ENCODE assay signal across 33 cellular contexts in the genomic region with DNA sequence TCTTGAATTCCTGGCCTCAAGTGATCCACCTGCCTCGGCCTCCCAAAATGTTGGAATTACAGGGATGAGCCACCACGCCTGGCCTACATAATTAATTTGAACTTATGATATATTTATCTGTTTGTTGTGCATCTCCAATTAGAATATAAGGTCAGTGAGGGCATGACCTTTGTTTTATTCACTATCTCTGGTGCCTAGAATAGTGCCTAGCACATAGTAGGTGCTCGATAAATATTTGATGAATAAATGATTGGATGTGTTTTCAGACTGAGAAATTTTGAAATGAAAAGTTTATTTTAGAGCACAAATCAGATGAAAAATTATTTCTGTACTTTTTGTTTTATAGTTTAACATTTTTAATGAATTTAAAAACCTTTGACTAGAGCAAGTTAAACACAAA. TPM values are rescaled to one million over a fixed set of nuclear protein-coding genes. Genes with fewer than 3 reads are reported as not detected.
DNase-seq lines count a peak whose midpoint lies in the region; ATAC-seq, FAIRE-seq and TF ChIP-seq lines count a peak whose summit lies in the region.
"Had no signal": no experiment of that assay in that cellular context is flagged by ENCODE, and none has a peak within 500 bp of the region (broad histone marks: within the 10 kb centered on the region; RNA-seq: fewer than 3 reads in every experiment).

No MANE protein-coding gene starts in this region.

- WGBS in HepG2 (ENCODE audit: low lambda C conversion rate) = 17% methylated on average over 3 of the region's 3 CpGs
- 61% methylated on average over 2 of the region's 3 CpGs for WGBS in right lobe of liver (ENCODE audit: insufficient coverage, low coverage, low lambda C conversion rate, missing lambda C conversion rate)
- 22% methylated on average over 3 of the region's 3 CpGs for WGBS in K562 (ENCODE audit: insufficient coverage, low coverage, missing lambda C conversion rate)

- H3K9ac ChIP-seq in HepG2 (ENCODE audit: insufficient read depth, low read depth, low read length) = no peak overlapping the region
- H3K9ac ChIP-seq in K562 (ENCODE audit: insufficient read depth in 1 of 2, low read depth in 2 of 2, low read length in 2 of 2) = no peak overlapping the region
- H3K9ac ChIP-seq: BLaER1; BLaER1 treated with 17β-estradiol and CSF1 and Interleukin-3, amounts not matched to agents 10 nM and 100 nM had no signal

- CTCF ChIA-PET in HepG2 (lab: Yijun Ruan, JAX; ENCODE audit: low intra/inter-chr PET ratio, low total read pairs) = no interaction called here
- CTCF ChIA-PET in K562 (lab: Yijun Ruan, JAX; ENCODE audit: low intra/inter-chr PET ratio) = no interaction called here

- H3K27ac ChIP-seq in HepG2 (ENCODE audit: extremely low read length, insufficient read depth, low read length) (no peak overlapping the region), right lobe of liver (no peak overlapping the region), RWPE2 (ENCODE audit: poor library complexity, severe bottlenecking) (no peak overlapping the region), K562 (ENCODE audit: extremely low read depth, low read depth, low read length) (no peak overlapping the region)
- H3K27ac ChIP-seq: 22Rv1; A549; BLaER1; BLaER1 treated with 17β-estradiol and CSF1 and Interleukin-3, amounts not matched to agents 10 nM and 100 nM; C4-2B had no signal

- no peak for FAIRE-seq in HepG2 (lab: Jason Lieb, UNC)
- no peak for FAIRE-seq in K562 (lab: Jason Lieb, UNC)
- FAIRE-seq: A204.1, A549, D721Med had no signal

- DNase-seq in HepG2 (ENCODE audit: low spot score) (no peak), right lobe of liver (no peak), RWPE2 (ENCODE audit: low spot score) (peak; percentile 1), K562 (ENCODE audit: extremely low read depth in 1 of 4, low spot score in 3 of 4) (no peak)
- DNase-seq: 8988T; ACHN; AML-193; BE2C; C1 segment of cervical spinal cord; Calu3; CD4-positive, alpha-beta memory T cell; CD4-positive, alpha-beta T cell; CD4-positive, CD25-positive, alpha-beta regulatory T cell; CD8-positive, alpha-beta memory T cell; CD8-positive, alpha-beta T cell; COR-L47; DMS 273 treated with DMSO at 0.1 percent for 48 hours; DMS153; DMS53; DMS79; DMS79 treated with DMSO at 0.1 percent for 48 hours; DND-41; EL had no signal

- H3K9me1 ChIP-seq in K562 (ENCODE audit: control insufficient read depth, insufficient read depth, low read length) = no peaks in the 10 kb centered on the region

- intact Hi-C loops in HepG2 (cut with micrococcal nuclease; ENCODE audit: unreplicated experiment) = no loop called here
- intact Hi-C loops in right lobe of liver (cut with DNase I) = no loop called here
- intact Hi-C loops in K562 (cut with micrococcal nuclease) = no loop called here

- no peak for TF ChIP-seq CTCF in HepG2 (CRISPR knock-in tag; IDR thresholded peaks at IDR 0.05)
- TF ChIP-seq CTCF in right lobe of liver (IDR thresholded peaks at IDR 0.05) = no peak
- TF ChIP-seq CTCF in RWPE2 (IDR thresholded peaks at IDR 0.05; ENCODE audit: poor library complexity, severe bottlenecking) = no peak
- TF ChIP-seq CTCF in K562 (IDR thresholded peaks at IDR 0.05 in 2 of 3, conservative IDR thresholded peaks at IDR 0.05 in 1 of 3; ENCODE audit: insufficient read depth in 2 of 3, low read depth in 1 of 3, low read length in 3 of 3) = no peak

- TF ChIP-seq POLR2A in HepG2 (IDR thresholded peaks at IDR 0.05; ENCODE audit: insufficient read depth in 1 of 2, low read depth in 2 of 2, low read length in 2 of 2) (no peak), right lobe of liver (IDR thresholded peaks at IDR 0.05) (no peak), K562 (conservative IDR thresholded peaks at IDR 0.05) (no peak)

- no peak overlapping the region for H3K4me3 ChIP-seq in HepG2 (replicated peaks in 1 of 3; ENCODE audit: insufficient read depth in 1 of 3, low read depth in 2 of 3, low read length in 3 of 3)
- H3K4me3 ChIP-seq in right lobe of liver = no peak overlapping the region
- H3K4me3 ChIP-seq in RWPE2 (ENCODE audit: severe bottlenecking) = no peak overlapping the region
- H3K4me3 ChIP-seq in K562 = no peak overlapping the region
- H3K4me3 ChIP-seq: A549; BLaER1; BLaER1 treated with 17β-estradiol and CSF1 and Interleukin-3, amounts not matched to agents 10 nM and 100 nM had no signal

- H3K9me3 ChIP-seq in HepG2 (ENCODE audit: low read length) (no peaks in the 10 kb centered on the region), right lobe of liver (no peaks in the 10 kb centered on the region), RWPE2 (ENCODE audit: severe bottlenecking) (peaks cover 3% of the 10 kb centered on the region), K562 (replicated peaks; ENCODE audit: control insufficient read depth, insufficient read depth, low read depth, low read length) (no peaks in the 10 kb centered on the region)
- H3K9me3 ChIP-seq: A549; BE2C; BLaER1; BLaER1 treated with 17β-estradiol and CSF1 and Interleukin-3, amounts not matched to agents 10 nM and 100 nM; Caco-2 had no signal

- H4K20me1 ChIP-seq in HepG2 (ENCODE audit: insufficient read depth, low read length) (no peaks in the 10 kb centered on the region), K562 (replicated peaks; ENCODE audit: control insufficient read depth, insufficient read depth, low read length) (no peaks in the 10 kb centered on the region)
- H4K20me1 ChIP-seq: BLaER1; BLaER1 treated with 17β-estradiol and CSF1 and Interleukin-3, amounts not matched to agents 10 nM and 100 nM had no signal

- POLR2A ChIA-PET in HepG2 (lab: Yijun Ruan, JAX) (no interaction called here), K562 (lab: Yijun Ruan, JAX) (interaction anchor here (3.7 kb wide), 1 partner anchor 12 kb away, joined by 17 read pairs; no protein-coding TSS in a partner anchor)

- in situ Hi-C loops in HepG2 (cut with HindIII; ENCODE audit: extremely low pct_ligation_motif_present, low pct_unique_long_range_greater_than_20kb) = no loop called here
- in situ Hi-C loops in K562 (cut with MboI) = no loop called here

- H3K36me3 ChIP-seq in HepG2 (replicated peaks in 1 of 2; ENCODE audit: control insufficient read depth in 1 of 2, insufficient read depth in 2 of 2, low read length in 2 of 2) (no peaks in the 10 kb centered on the region), right lobe of liver (no peaks in the 10 kb centered on the region), RWPE2 (ENCODE audit: low read depth) (no peaks in the 10 kb centered on the region), K562 (ENCODE audit: control insufficient read depth, insufficient read depth, low read length) (no peaks in the 10 kb centered on the region)
- H3K36me3 ChIP-seq: BE2C; BLaER1; BLaER1 treated with 17β-estradiol and CSF1 and Interleukin-3, amounts not matched to agents 10 nM and 100 nM had no signal

- H3K4me2 ChIP-seq in HepG2 (ENCODE audit: low read depth, low read length) = no peak overlapping the region
- H3K4me2 ChIP-seq in K562 (ENCODE audit: insufficient read depth, low read length) = no peak overlapping the region
- H3K4me2 ChIP-seq: A549; BLaER1; BLaER1 treated with 17β-estradiol and CSF1 and Interleukin-3, amounts not matched to agents 10 nM and 100 nM had no signal

- H3K79me2 ChIP-seq in HepG2 (ENCODE audit: insufficient read depth, low read length) (no peaks in the 10 kb centered on the region), K562 (ENCODE audit: control insufficient read depth, insufficient read depth, low read length) (no peaks in the 10 kb centered on the region)

- BruUV-seq in HepG2 (replicated peaks; lab: Mats Ljungman, UMichigan) (no TSS peak), K562 (replicated peaks; lab: Mats Ljungman, UMichigan) (no TSS peak)

- TF ChIP-seq EP300 in HepG2 (IDR thresholded peaks at IDR 0.05; ENCODE audit: low read depth in 2 of 2, low read length in 2 of 2) (no peak), HepG2 (CRISPR knock-in tag; IDR thresholded peaks at IDR 0.05; ENCODE audit: borderline replicate concordance) (no peak), K562 (IDR thresholded peaks at IDR 0.05; ENCODE audit: low read length) (no peak)

- H3K27me3 ChIP-seq in HepG2 (ENCODE audit: control insufficient read depth in 1 of 2, insufficient read depth in 2 of 2, low read length in 2 of 2) = peaks cover 2 to 30% of the 10 kb centered on the region in 2 experiments
- H3K27me3 ChIP-seq in right lobe of liver = no peaks in the 10 kb centered on the region
- no peaks in the 10 kb centered on the region for H3K27me3 ChIP-seq in RWPE2 (ENCODE audit: insufficient read depth, poor library complexity, severe bottlenecking)
- no peaks in the 10 kb centered on the region; a peak in 1 of 5 replicates for H3K27me3 ChIP-seq in K562 (ENCODE audit: control insufficient read depth in 2 of 2, insufficient read depth in 2 of 2, low read length in 2 of 2)
- H3K27me3 ChIP-seq: BE2C; BLaER1; BLaER1 treated with 17β-estradiol and CSF1 and Interleukin-3, amounts not matched to agents 10 nM and 100 nM had no signal

- no peak overlapping the region for H2AFZ ChIP-seq in HepG2 (ENCODE audit: low read length)
- no peak overlapping the region for H2AFZ ChIP-seq in K562 (ENCODE audit: low read depth, low read length)

- H3K4me1 ChIP-seq in HepG2 (ENCODE audit: insufficient read depth, low read length) = peaks cover 13% of the 10 kb centered on the region
- no peaks in the 10 kb centered on the region for H3K4me1 ChIP-seq in right lobe of liver
- H3K4me1 ChIP-seq in RWPE2 (ENCODE audit: insufficient read depth, poor library complexity, severe bottlenecking) = no peaks in the 10 kb centered on the region
- peaks cover 0 to 4% of the 10 kb centered on the region in 2 experiments; a peak in 1 of 5 replicates for H3K4me1 ChIP-seq in K562 (replicated peaks in 1 of 2; ENCODE audit: control insufficient read depth in 2 of 2, insufficient read depth in 2 of 2, low read length in 2 of 2)
- H3K4me1 ChIP-seq: A549, BE2C, Caco-2 had no signal

- ATAC-seq in HepG2 (no peak), right lobe of liver (no peak), RWPE2 (ENCODE audit: low read depth) (no peak), K562 (no peak), GM21360 (IDR thresholded peaks at IDR 0.05; ENCODE audit: unreplicated experiment) (no peak), GM21528 (IDR thresholded peaks at IDR 0.05; ENCODE audit: low FRiP score, unreplicated experiment) (no peak)
- ATAC-seq: A549; CD8-positive, alpha-beta T cell had no signal

- TF ChIP-seq RAD21 in HepG2 (CRISPR knock-in tag; IDR thresholded peaks at IDR 0.05) (no peak), K562 (CRISPR knock-in tag; conservative IDR thresholded peaks at IDR 0.05 in 1 of 2, IDR thresholded peaks at IDR 0.05 in 1 of 2) (no peak)

RNA-seq across cellular contexts. Expression of a gene that starts 19.4 kb away (rescaled TPM):
- total RNA-seq in HepG2 (2016; rRNA removed; fragmentation: Illumina TruSeq; extraction: Trizol) (34.1 and 68.1 TPM in 2 replicates), right lobe of liver (100 to 1,000 TPM in 5 of 6 experiments, 10 to 100 TPM in 1; 91.3 to 571 (median 132) TPM), K562 (2014; rRNA removed) (124 and 144 TPM in 2 replicates), K562 (2014; rRNA removed; fragmentation: Illumina TruSeq; extraction: Trizol) (66.5 and 70.7 TPM in 2 replicates), K562 (2015; rRNA removed; fragmentation: Illumina TruSeq; extraction: Trizol) (25.8 and 27.0 TPM in 2 replicates), K562 (2021) (131 and 159 TPM in 2 replicates)
- total RNA-seq in HepG2 (2016; cell fraction: cytosol; rRNA removed; fragmentation: Illumina TruSeq; extraction: Trizol; ENCODE audit: low read depth) = 13.4 and 14.2 TPM in 2 replicates
- total RNA-seq in HepG2 (2016; cell fraction: insoluble cytoplasmic fraction; rRNA removed; fragmentation: Illumina TruSeq; extraction: Trizol) = 26.8 and 72.7 TPM in 2 replicates
- 33.1 and 34.4 TPM in 2 replicates for total RNA-seq in HepG2 (2016; cell fraction: membrane; rRNA removed; fragmentation: Illumina TruSeq; extraction: Trizol)
- total RNA-seq in HepG2 (2016; cell fraction: nucleus; rRNA removed; fragmentation: Illumina TruSeq; extraction: Trizol) = 81.5 and 95.8 TPM in 2 replicates
- polyA plus RNA-seq in HepG2 (2011; rRNA removed) (629 and 1,104 TPM in 2 replicates), K562 (2011; rRNA removed) (271 and 467 TPM in 2 replicates), K562 (2014; fragmentation: Illumina TruSeq; extraction: Trizol) (134 and 172 TPM in 2 replicates), K562 (2014; fragmentation: Nextera tagmentation; extraction: Ambion mirVana) (10 to 100 TPM; 14.0 to 16.0 TPM), K562 (2014; rRNA removed) (179 and 182 TPM in 2 replicates)
- polyA plus RNA-seq in HepG2 (2011; cell fraction: cytosol; rRNA removed) = 292 and 298 TPM in 2 replicates
- 3,652 and 4,474 TPM in 2 replicates for polyA plus RNA-seq in HepG2 (2011; cell fraction: nucleus; rRNA removed)
- polyA plus RNA-seq in HepG2 (2012) = 463 and 546 TPM in 2 replicates
- polyA plus RNA-seq in HepG2 (2016; cell fraction: cytosol; fragmentation: Illumina TruSeq; extraction: Trizol; ENCODE audit: low read depth) = 9.2 and 10.7 TPM in 2 replicates
- polyA plus RNA-seq in HepG2 (2016; cell fraction: insoluble cytoplasmic fraction; fragmentation: Illumina TruSeq; extraction: Trizol; ENCODE audit: low read depth) = 34.1 and 41.6 TPM in 2 replicates
- polyA plus RNA-seq in HepG2 (2016; cell fraction: membrane; fragmentation: Illumina TruSeq; extraction: Trizol; ENCODE audit: low read depth) = 24.8 and 25.3 TPM in 2 replicates
- polyA plus RNA-seq in HepG2 (2016; cell fraction: nucleus; fragmentation: Illumina TruSeq; extraction: Trizol; ENCODE audit: insufficient read depth, low read depth) = 253 and 267 TPM in 2 replicates
- polyA minus RNA-seq in HepG2 (2011; rRNA and poly(A)+ RNA removed; ENCODE audit: low replicate concordance) = 238 and 645 TPM in 2 replicates
- polyA minus RNA-seq in HepG2 (2011; cell fraction: cytosol; rRNA and poly(A)+ RNA removed) = 122 and 136 TPM in 2 replicates
- 312 and 405 TPM in 2 replicates for polyA minus RNA-seq in HepG2 (2011; cell fraction: nucleus; rRNA and poly(A)+ RNA removed)
- total RNA-seq in K562 (2011; cell fraction: chromatin; rRNA removed; ENCODE audit: low replicate concordance) = 511 and 945 TPM in 2 replicates
- total RNA-seq in K562 (2011; cell fraction: nucleolus; rRNA removed) = 536 and 553 TPM in 2 replicates
- total RNA-seq in K562 (2011; cell fraction: nucleoplasm; rRNA removed) = 559 and 592 TPM in 2 replicates
- polyA plus RNA-seq in K562 (2011; cell fraction: cytosol; rRNA removed) = 222 and 346 TPM in 2 replicates
- 1,880 and 1,961 TPM in 2 replicates for polyA plus RNA-seq in K562 (2011; cell fraction: nucleus; rRNA removed)
- polyA plus RNA-seq in K562 (2012) = 112 and 555 TPM in 2 replicates
- 359 and 374 TPM in 2 replicates for polyA minus RNA-seq in K562 (2011; rRNA and poly(A)+ RNA removed)
- 79.8 and 123 TPM in 2 replicates for polyA minus RNA-seq in K562 (2011; cell fraction: cytosol; rRNA and poly(A)+ RNA removed)
- polyA minus RNA-seq in K562 (2011; cell fraction: nucleus; rRNA and poly(A)+ RNA removed) = 310 and 397 TPM in 2 replicates
- polyA plus RNA-seq: CD4-positive, alpha-beta memory T cell; CD8-positive, alpha-beta memory T cell had no signal
